14 cellular contexts compared by ENCODE assay signal in the genomic region with DNA sequence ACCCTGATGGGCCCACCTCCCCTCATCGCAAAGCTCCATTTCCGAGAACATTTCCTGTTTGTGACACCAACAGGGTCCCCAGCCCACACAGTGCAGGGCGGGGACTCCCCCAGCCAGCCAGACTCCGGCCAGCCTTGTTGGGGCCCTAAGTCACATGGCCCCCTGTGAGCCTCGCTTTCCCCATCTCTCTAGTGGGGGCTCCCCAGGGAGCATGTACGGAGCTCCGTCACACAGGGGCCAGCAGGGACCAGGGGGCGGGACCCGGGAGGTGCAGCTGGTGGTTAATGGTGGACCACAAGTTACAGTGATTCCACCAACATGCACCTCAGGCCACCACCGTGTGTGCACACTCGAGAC. TPM values are rescaled to one million over a fixed set of nuclear protein-coding genes. Genes with fewer than 3 reads are reported as not detected.
DNase-seq lines count a peak whose midpoint lies in the region; ATAC-seq lines count a peak whose summit lies in the region.
"Had no signal": no experiment of that assay in that cellular context is flagged by ENCODE, and none has a peak within 500 bp of the region (broad histone marks: within the 10 kb centered on the region; RNA-seq: fewer than 3 reads in every experiment).

No MANE protein-coding gene starts in this region.

- peaks cover 10% of the 10 kb centered on the region for H3K4me1 Mint-ChIP-seq in activated naive CD8-positive, alpha-beta T cell treated with anti-CD3 and anti-CD28 coated beads, Interleukin-2, amount 10 ng/mL, durations not matched to agents 7 days and 5 days
- peaks cover 11 to 31% (median 19%) of the 10 kb centered on the region in 4 donors for H3K4me1 Mint-ChIP-seq in naive thymus-derived CD8-positive, alpha-beta T cell

- peak overlapping the region in 10 of 11 experiments; percentile 16 to 71 (median 47); a peak in 13 of 22 replicates for H3K9ac ChIP-seq in BLaER1 treated with 17β-estradiol and CSF1 and Interleukin-3, amounts not matched to agents 10 nM and 100 nM

- no peaks in the 10 kb centered on the region for H3K36me3 Mint-ChIP-seq in activated naive CD8-positive, alpha-beta T cell treated with anti-CD3 and anti-CD28 coated beads, Interleukin-2, amount 10 ng/mL, durations not matched to agents 7 days and 5 days
- H3K36me3 Mint-ChIP-seq in naive thymus-derived CD8-positive, alpha-beta T cell, result peaks cover 0 to 7% (median 2%) of the 10 kb centered on the region in 3 donors
- H3K36me3 Mint-ChIP-seq: CD4-positive, CD25-positive, alpha-beta regulatory T cell had no signal

- H3K9me3 Mint-ChIP-seq in activated naive CD8-positive, alpha-beta T cell treated with anti-CD3 and anti-CD28 coated beads, Interleukin-2, amount 10 ng/mL, durations not matched to agents 7 days and 5 days, result no peaks in the 10 kb centered on the region
- no peaks in the 10 kb centered on the region for H3K9me3 Mint-ChIP-seq in naive thymus-derived CD8-positive, alpha-beta T cell

- POLR2A ChIA-PET in activated naive CD8-positive, alpha-beta T cell treated with anti-CD3 and anti-CD28 coated beads, Interleukin-2, amount 10 ng/mL, durations not matched to agents 7 days and 5 days (lab: Charles Lee), result interaction anchor here (1.0 to 1.2 kb wide), 2 partner anchors 16 to 47 kb away, joined by 4 to 5 read pairs; partner anchors contain the start of gene MFSD12
- POLR2A ChIA-PET in naive thymus-derived CD8-positive, alpha-beta T cell (lab: Charles Lee), result interaction anchor here (0.6 to 1.8 kb wide), 14 partner anchors 9 to 643 kb away, joined by 3 to 16 read pairs (median 5); partner anchors contain the start of genes CACTIN, GIPC3, MFSD12 and MRPL54

- peak overlapping the region in 4 of 11 experiments; percentile 8 to 56 (median 36); a peak in 9 of 22 replicates for H3K27ac ChIP-seq in BLaER1 treated with 17β-estradiol and CSF1 and Interleukin-3, amounts not matched to agents 10 nM and 100 nM
- no peak overlapping the region for H3K27ac ChIP-seq in effector memory CD4-positive, alpha-beta T cell (ENCODE audit: insufficient read depth, low read length, poor library complexity, severe bottlenecking)
- H3K27ac ChIP-seq: cardiac muscle cell had no signal

- peaks cover 0 to 5% (median 0%) of the 10 kb centered on the region in 11 experiments; a peak in 4 of 22 replicates for H3K36me3 ChIP-seq in BLaER1 treated with 17β-estradiol and CSF1 and Interleukin-3, amounts not matched to agents 10 nM and 100 nM
- no peaks in the 10 kb centered on the region for H3K36me3 ChIP-seq in H7 (replicated peaks; ENCODE audit: control insufficient read depth, insufficient read depth, low read length)
- no peaks in the 10 kb centered on the region for H3K36me3 ChIP-seq in effector memory CD4-positive, alpha-beta T cell (ENCODE audit: control insufficient read depth, insufficient read depth, low read length)
- H3K36me3 ChIP-seq: cardiac muscle cell had no signal

- peaks cover 13 to 28% (median 25%) of the 10 kb centered on the region in 11 experiments for H3K27me3 ChIP-seq in BLaER1 treated with 17β-estradiol and CSF1 and Interleukin-3, amounts not matched to agents 10 nM and 100 nM
- H3K27me3 ChIP-seq in H7 (ENCODE audit: control insufficient read depth, insufficient read depth, low read length), result peaks cover 6% of the 10 kb centered on the region
- no peaks in the 10 kb centered on the region for H3K27me3 ChIP-seq in effector memory CD4-positive, alpha-beta T cell (replicated peaks; ENCODE audit: control insufficient read depth, insufficient read depth, low read length, poor library complexity, severe bottlenecking)

- DNase-seq in H7, result peak; percentile 56
- DNase-seq in activated naive CD8-positive, alpha-beta T cell treated with anti-CD3 and anti-CD28 coated beads, Interleukin-2, amount 10 ng/mL, durations not matched to agents 7 days and 5 days, result peak; percentile 64
- DNase-seq in naive thymus-derived CD8-positive, alpha-beta T cell, result peak in 8 of 10 donors; percentile 27 to 72 (median 47)
- DNase-seq in medulla oblongata (ENCODE audit: extremely low spot score), result no peak
- DNase-seq in effector memory CD4-positive, alpha-beta T cell, result no peak
- DNase-seq in NCI-H2196 (lab: John Stamatoyannopoulos, UW; ENCODE audit: unreplicated experiment), result no peak
- DNase-seq in NCI-H1694 (lab: John Stamatoyannopoulos, UW), result no peak
- DNase-seq: left cardiac atrium; NCI-H524 treated with DMSO at 0.1 percent for 48 hours; stimulated activated CD4-positive, alpha-beta T cell treated with anti-CD3 and anti-CD28 coated beads, Interleukin-2, amount 100 ng/mL, for 48 hours had no signal

- no peak overlapping the region for H3K4me3 Mint-ChIP-seq in activated naive CD8-positive, alpha-beta T cell treated with anti-CD3 and anti-CD28 coated beads, Interleukin-2, amount 10 ng/mL, durations not matched to agents 7 days and 5 days
- H3K4me3 Mint-ChIP-seq in naive thymus-derived CD8-positive, alpha-beta T cell, result no peak overlapping the region
- H3K4me3 Mint-ChIP-seq: CD4-positive, CD25-positive, alpha-beta regulatory T cell had no signal

- peaks cover 0 to 15% (median 1%) of the 10 kb centered on the region in 11 experiments; a peak in 8 of 22 replicates for H4K20me1 ChIP-seq in BLaER1 treated with 17β-estradiol and CSF1 and Interleukin-3, amounts not matched to agents 10 nM and 100 nM

- peaks cover 0 to 14% (median 0%) of the 10 kb centered on the region in 11 experiments; a peak in 5 of 22 replicates for H3K9me3 ChIP-seq in BLaER1 treated with 17β-estradiol and CSF1 and Interleukin-3, amounts not matched to agents 10 nM and 100 nM (replicated peaks in 1 of 11)
- no peaks in the 10 kb centered on the region for H3K9me3 ChIP-seq in effector memory CD4-positive, alpha-beta T cell (ENCODE audit: control insufficient read depth, low read length)

- no peak overlapping the region for H3K27ac Mint-ChIP-seq in activated naive CD8-positive, alpha-beta T cell treated with anti-CD3 and anti-CD28 coated beads, Interleukin-2, amount 10 ng/mL, durations not matched to agents 7 days and 5 days
- H3K27ac Mint-ChIP-seq in naive thymus-derived CD8-positive, alpha-beta T cell, result no peak overlapping the region
- H3K27ac Mint-ChIP-seq: CD4-positive, CD25-positive, alpha-beta regulatory T cell had no signal

- H3K27me3 Mint-ChIP-seq in activated naive CD8-positive, alpha-beta T cell treated with anti-CD3 and anti-CD28 coated beads, Interleukin-2, amount 10 ng/mL, durations not matched to agents 7 days and 5 days, result no peaks in the 10 kb centered on the region
- H3K27me3 Mint-ChIP-seq in naive thymus-derived CD8-positive, alpha-beta T cell, result no peaks in the 10 kb centered on the region

- H3K4me1 ChIP-seq in BLaER1 treated with 17β-estradiol and CSF1 and Interleukin-3, amounts not matched to agents 10 nM and 100 nM, result peaks cover 51 to 82% (median 71%) of the 10 kb centered on the region in 10 experiments
- H3K4me1 ChIP-seq in effector memory CD4-positive, alpha-beta T cell (ENCODE audit: control insufficient read depth, insufficient read depth, low read length, poor library complexity, severe bottlenecking), result peaks cover 26% of the 10 kb centered on the region

- H3K4me2 ChIP-seq in BLaER1 treated with 17β-estradiol and CSF1 and Interleukin-3, amounts not matched to agents 10 nM and 100 nM, result peak overlapping the region; percentile 79 to 98 (median 92)

- H3K4me3 ChIP-seq in BLaER1 treated with 17β-estradiol and CSF1 and Interleukin-3, amounts not matched to agents 10 nM and 100 nM, result peak overlapping the region in 8 of 10 experiments; percentile 7 to 68 (median 40); a peak in 13 of 20 replicates
- H3K4me3 ChIP-seq in H7 (ENCODE audit: insufficient read depth, low read depth, low read length), result no peak overlapping the region
- no peak overlapping the region for H3K4me3 ChIP-seq in effector memory CD4-positive, alpha-beta T cell (ENCODE audit: insufficient read depth, low read depth, low read length, poor library complexity, severe bottlenecking)
- H3K4me3 ChIP-seq: cardiac muscle cell had no signal

- ATAC-seq in activated naive CD8-positive, alpha-beta T cell treated with anti-CD3 and anti-CD28 coated beads, Interleukin-2, amount 10 ng/mL, durations not matched to agents 7 days and 5 days (ENCODE audit: low read depth), result peak; percentile 65
- ATAC-seq in naive thymus-derived CD8-positive, alpha-beta T cell, result peak; percentile 73 to 78
- ATAC-seq: left cardiac atrium had no signal

RNA-seq across cellular contexts. Expression of gene TBXA2R, which starts 1.7 kb away (rescaled TPM):
- total RNA-seq in H7 (2014; rRNA removed; shearing (Covaris generic)), result 0.18 and 0.45 TPM in 2 replicates
- total RNA-seq in activated naive CD8-positive, alpha-beta T cell treated with anti-CD3 and anti-CD28 coated beads, Interleukin-2, amount 10 ng/mL, durations not matched to agents 7 days and 5 days, result 1 to 10 TPM; 1.7 to 2.1 TPM
- total RNA-seq in naive thymus-derived CD8-positive, alpha-beta T cell, result 10 to 100 TPM; 18.5 to 19.1 TPM
- 10 to 100 TPM; 11.7 to 26.9 (median 23.9) TPM for polyA plus RNA-seq in naive thymus-derived CD8-positive, alpha-beta T cell
- total RNA-seq: MCF 10A had no signal

RNA-seq across cellular contexts. Expression of gene GIPC3, which starts 19.7 kb away (rescaled TPM):
- 0.11 and 0.21 TPM in 2 replicates for total RNA-seq in H7 (2014; rRNA removed; shearing (Covaris generic))
- 1 to 10 TPM; 1.4 to 1.5 TPM for total RNA-seq in activated naive CD8-positive, alpha-beta T cell treated with anti-CD3 and anti-CD28 coated beads, Interleukin-2, amount 10 ng/mL, durations not matched to agents 7 days and 5 days
- 1 to 10 TPM; 3.5 to 3.7 TPM for total RNA-seq in naive thymus-derived CD8-positive, alpha-beta T cell
- 1 to 10 TPM in 2 of 3 donors, under 1 TPM in 1; 0.76 to 3.0 (median 1.1) TPM for polyA plus RNA-seq in naive thymus-derived CD8-positive, alpha-beta T cell
- total RNA-seq: MCF 10A had no signal

RNA-seq across cellular contexts. Expression of gene CACTIN, which starts 21.6 kb away (rescaled TPM):
- 44.0 and 46.4 TPM in 2 replicates for total RNA-seq in H7 (2014; rRNA removed; shearing (Covaris generic))
- total RNA-seq in activated naive CD8-positive, alpha-beta T cell treated with anti-CD3 and anti-CD28 coated beads, Interleukin-2, amount 10 ng/mL, durations not matched to agents 7 days and 5 days, result 10 to 100 TPM; 36.8 to 40.8 TPM
- total RNA-seq in naive thymus-derived CD8-positive, alpha-beta T cell, result 10 to 100 TPM; 42.6 to 54.1 TPM
- polyA plus RNA-seq in naive thymus-derived CD8-positive, alpha-beta T cell, result 10 to 100 TPM in 1 of 3 donors, 1 to 10 TPM in 2; 6.9 to 20.4 (median 9.3) TPM

RNA-seq across cellular contexts. Expression of gene HMG20B, which starts 32.2 kb away (rescaled TPM):
- total RNA-seq in H7 (2014; rRNA removed; shearing (Covaris generic)), result 109 and 124 TPM in 2 replicates
- 10 to 100 TPM; 58.5 to 59.5 TPM for total RNA-seq in activated naive CD8-positive, alpha-beta T cell treated with anti-CD3 and anti-CD28 coated beads, Interleukin-2, amount 10 ng/mL, durations not matched to agents 7 days and 5 days
- 10 to 100 TPM; 50.7 to 59.7 TPM for total RNA-seq in naive thymus-derived CD8-positive, alpha-beta T cell
- polyA plus RNA-seq in naive thymus-derived CD8-positive, alpha-beta T cell, result 10 to 100 TPM; 45.8 to 55.9 (median 53.9) TPM

RNA-seq across cellular contexts. Expression of gene MFSD12, which starts 47.6 kb away (rescaled TPM):
- total RNA-seq in H7 (2014; rRNA removed; shearing (Covaris generic)), result 34.6 and 42.3 TPM in 2 replicates
- 10 to 100 TPM; 84.5 to 90.8 TPM for total RNA-seq in activated naive CD8-positive, alpha-beta T cell treated with anti-CD3 and anti-CD28 coated beads, Interleukin-2, amount 10 ng/mL, durations not matched to agents 7 days and 5 days
- total RNA-seq in naive thymus-derived CD8-positive, alpha-beta T cell, result 100 to 1,000 TPM; 134 to 146 TPM
- 10 to 100 TPM; 33.1 to 59.6 (median 42.5) TPM for polyA plus RNA-seq in naive thymus-derived CD8-positive, alpha-beta T cell

Comparison
In these comparisons a context has a peak if more than half of its experiments do, and no peak if none do; other contexts are left out.
1. H3K4me3 ChIP-seq: peak in BLaER1 treated with 17β-estradiol and CSF1 and Interleukin-3, amounts not matched to agents 10 nM and 100 nM (8 of 10); none in H7 (single experiment) and effector memory CD4-positive, alpha-beta T cell (single experiment).
2. DNase-seq: peak in H7 (single experiment), activated naive CD8-positive, alpha-beta T cell treated with anti-CD3 and anti-CD28 coated beads, Interleukin-2, amount 10 ng/mL, durations not matched to agents 7 days and 5 days (single experiment) and naive thymus-derived CD8-positive, alpha-beta T cell (8 of 10); none in medulla oblongata (single experiment), effector memory CD4-positive, alpha-beta T cell (0 of 3), NCI-H2196 (single experiment) and NCI-H1694 (single experiment).
3. RNA of gene TBXA2R, which starts 1.7 kb away (total RNA-seq): 18.5 to 19.1 TPM in naive thymus-derived CD8-positive, alpha-beta T cell; 1.7 to 2.1 TPM in activated naive CD8-positive, alpha-beta T cell treated with anti-CD3 and anti-CD28 coated beads, Interleukin-2, amount 10 ng/mL, durations not matched to agents 7 days and 5 days and 0.18 to 0.45 TPM in H7; every median in the first group is over 4 times any median in the second.